9 cellular contexts compared by ENCODE assay signal in the genomic region with DNA sequence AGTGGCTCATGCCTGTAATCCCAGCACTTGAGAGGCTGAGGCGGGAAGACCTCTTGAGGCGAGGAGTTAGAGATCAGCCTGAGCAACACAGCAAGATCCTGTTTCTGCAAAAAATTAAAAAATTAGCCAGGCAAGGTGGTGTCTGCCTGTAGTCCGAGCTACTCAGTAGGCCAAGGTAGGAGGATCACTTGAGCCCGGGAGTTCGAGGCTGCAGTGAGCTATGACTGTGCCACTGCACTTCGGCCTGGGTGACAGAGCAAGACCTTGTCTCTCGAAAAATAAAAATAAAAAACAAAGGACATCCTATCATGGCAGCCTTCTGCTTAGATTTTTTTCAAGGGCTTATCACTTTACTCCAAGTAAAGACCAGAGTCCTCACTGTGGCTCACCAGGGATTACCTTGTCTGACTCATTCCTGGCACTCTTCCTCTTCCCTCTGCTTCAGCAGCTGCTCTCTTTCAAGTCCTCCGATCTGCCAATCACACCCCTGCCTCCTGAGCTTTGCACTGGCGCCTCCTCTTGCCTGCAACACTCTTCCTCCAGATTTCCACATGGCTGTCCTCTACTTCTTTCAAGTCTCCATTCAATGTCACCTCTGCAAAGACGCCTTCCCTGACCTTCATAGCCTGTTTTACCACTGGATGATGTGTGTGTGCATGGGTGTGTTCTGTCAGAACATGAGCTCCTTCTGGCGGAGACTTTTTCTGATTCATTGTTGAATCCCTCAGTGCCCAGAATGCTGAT. TPM values are rescaled to one million over a fixed set of nuclear protein-coding genes. Genes with fewer than 3 reads are reported as not detected.
DNase-seq lines count a peak whose midpoint lies in the region; ATAC-seq and TF ChIP-seq lines count a peak whose summit lies in the region.
"Had no signal": no experiment of that assay in that cellular context is flagged by ENCODE, and none has a peak within 500 bp of the region (broad histone marks: within the 10 kb centered on the region; RNA-seq: fewer than 3 reads in every experiment).

No MANE protein-coding gene starts in this region.

- in situ Hi-C loops in ACHN (cut with HindIII; ENCODE audit: low pct_ligation_motif_present, low pct_unique_long_range_greater_than_20kb, low sequenced_read_pairs) = no loop called here

- H3K4me1 Mint-ChIP-seq in WTC11 = peaks cover 4% of the 10 kb centered on the region
- H3K4me1 Mint-ChIP-seq in activated T-cell treated with anti-CD3 and anti-CD28 coated beads, Interleukin-2, amount 50 U/mL, for 72 hours (ENCODE audit: low read depth) = peaks cover 15% of the 10 kb centered on the region

- H3K4me3 Mint-ChIP-seq in WTC11 = no peak overlapping the region
- H3K4me3 Mint-ChIP-seq in activated T-cell treated with anti-CD3 and anti-CD28 coated beads, Interleukin-2, amount 50 U/mL, for 72 hours = no peak overlapping the region

- no peaks in the 10 kb centered on the region for H3K9me3 Mint-ChIP-seq in WTC11
- no peaks in the 10 kb centered on the region for H3K9me3 Mint-ChIP-seq in activated T-cell treated with anti-CD3 and anti-CD28 coated beads, Interleukin-2, amount 50 U/mL, for 72 hours

- 74% methylated on average over 11 of the region's 11 CpGs for WGBS in hepatocyte (ENCODE audit: low lambda C conversion rate, missing lambda C conversion rate)

- H3K4me1 ChIP-seq in hepatocyte (ENCODE audit: insufficient read depth) = peaks cover 8% of the 10 kb centered on the region

- H3K27ac Mint-ChIP-seq in WTC11 = no peak overlapping the region
- H3K27ac Mint-ChIP-seq in activated T-cell treated with anti-CD3 and anti-CD28 coated beads, Interleukin-2, amount 50 U/mL, for 72 hours = no peak overlapping the region

- H3K36me3 ChIP-seq in hepatocyte (replicated peaks; ENCODE audit: insufficient read depth, low read depth) = no peaks in the 10 kb centered on the region

- no peak overlapping the region for H2AFZ ChIP-seq in hepatocyte

- H3K9me3 ChIP-seq in hepatocyte (ENCODE audit: low read depth) = no peaks in the 10 kb centered on the region

- no peak overlapping the region for H3K4me3 ChIP-seq in hepatocyte

- no peaks in the 10 kb centered on the region for H3K36me3 Mint-ChIP-seq in WTC11
- no peaks in the 10 kb centered on the region for H3K36me3 Mint-ChIP-seq in activated T-cell treated with anti-CD3 and anti-CD28 coated beads, Interleukin-2, amount 50 U/mL, for 72 hours (ENCODE audit: insufficient read depth in 2 of 2)

- H3K27me3 Mint-ChIP-seq in WTC11 (ENCODE audit: low read depth) = no peaks in the 10 kb centered on the region
- H3K27me3 Mint-ChIP-seq in activated T-cell treated with anti-CD3 and anti-CD28 coated beads, Interleukin-2, amount 50 U/mL, for 72 hours (ENCODE audit: low read depth) = no peaks in the 10 kb centered on the region

- peak; percentile 39 for ATAC-seq in WTC11
- no peak for ATAC-seq in activated T-cell treated with anti-CD3 and anti-CD28 coated beads, Interleukin-2, amount 50 U/mL, for 72 hours (replicated peaks in 1 of 2)
- ATAC-seq in HG02870 (IDR thresholded peaks at IDR 0.05; ENCODE audit: unreplicated experiment) = no peak

- no peaks in the 10 kb centered on the region for H4K20me1 ChIP-seq in hepatocyte (ENCODE audit: insufficient read depth, poor library complexity, severe bottlenecking)

- TF ChIP-seq CTCF in WTC11 (IDR thresholded peaks at IDR 0.05) (no peak), hepatocyte (IDR thresholded peaks at IDR 0.05; ENCODE audit: poor library complexity) (peak; percentile 13)

- H3K4me2 ChIP-seq in hepatocyte = no peak overlapping the region

- peak overlapping the region; percentile 63 for H3K27ac ChIP-seq in hepatocyte

- CTCF ChIA-PET in WTC11 (lab: Charles Lee) = interaction anchor here (0.6 kb wide), 1 partner anchor 327 kb away, joined by 3 read pairs; no protein-coding TSS in a partner anchor

- H3K27me3 ChIP-seq in hepatocyte = no peaks in the 10 kb centered on the region

- no peaks in the 10 kb centered on the region for H3K9me2 ChIP-seq in hepatocyte (replicated peaks; ENCODE audit: insufficient read depth)

- POLR2A ChIA-PET in WTC11 (lab: Charles Lee) = no interaction called here

- peaks cover 3% of the 10 kb centered on the region for H3K79me2 ChIP-seq in hepatocyte

- DNase-seq in ACHN = peak; percentile 58
- peak; percentile 43 for DNase-seq in HT-29 (ENCODE audit: low spot score)
- DNase-seq in WTC11 (ENCODE audit: low spot score) = no peak
- peak; percentile 78 for DNase-seq in hepatocyte (ENCODE audit: low spot score)
- no peak for DNase-seq in activated T-cell treated with anti-CD3 and anti-CD28 coated beads, Interleukin-2, amount 50 U/mL, for 72 hours
- DNase-seq in dedifferentiated amniotic fluid mesenchymal stem cell (ENCODE audit: extremely low spot score) = no peak
- no peak for DNase-seq in central memory CD4-positive, alpha-beta T cell
- DNase-seq: retina had no signal

TF ChIP-seq in WTC11, 78 proteins besides CTCF, POLR2A, EP300 and RAD21 (continues in another document):
- TF ChIP-seq ZNF219 (CRISPR knock-in tag; IDR thresholded peaks at IDR 0.05; ENCODE audit: borderline replicate concordance) (no peak), TEAD4 (CRISPR knock-in tag; IDR thresholded peaks at IDR 0.05) (no peak), OVOL2 (CRISPR knock-in tag; IDR thresholded peaks at IDR 0.05; ENCODE audit: borderline replicate concordance) (no peak), ZNF138 (CRISPR knock-in tag; conservative IDR thresholded peaks at IDR 0.05) (no peak), ZNF671 (CRISPR knock-in tag; IDR thresholded peaks at IDR 0.05) (no peak), PRRX2 (CRISPR knock-in tag; IDR thresholded peaks at IDR 0.05) (no peak), JUN (CRISPR knock-in tag; IDR thresholded peaks at IDR 0.05) (no peak), EMX1 (CRISPR knock-in tag; IDR thresholded peaks at IDR 0.05) (no peak), NFATC4 (CRISPR knock-in tag; IDR thresholded peaks at IDR 0.05) (no peak)
- TF ChIP-seq, protein P1, sequence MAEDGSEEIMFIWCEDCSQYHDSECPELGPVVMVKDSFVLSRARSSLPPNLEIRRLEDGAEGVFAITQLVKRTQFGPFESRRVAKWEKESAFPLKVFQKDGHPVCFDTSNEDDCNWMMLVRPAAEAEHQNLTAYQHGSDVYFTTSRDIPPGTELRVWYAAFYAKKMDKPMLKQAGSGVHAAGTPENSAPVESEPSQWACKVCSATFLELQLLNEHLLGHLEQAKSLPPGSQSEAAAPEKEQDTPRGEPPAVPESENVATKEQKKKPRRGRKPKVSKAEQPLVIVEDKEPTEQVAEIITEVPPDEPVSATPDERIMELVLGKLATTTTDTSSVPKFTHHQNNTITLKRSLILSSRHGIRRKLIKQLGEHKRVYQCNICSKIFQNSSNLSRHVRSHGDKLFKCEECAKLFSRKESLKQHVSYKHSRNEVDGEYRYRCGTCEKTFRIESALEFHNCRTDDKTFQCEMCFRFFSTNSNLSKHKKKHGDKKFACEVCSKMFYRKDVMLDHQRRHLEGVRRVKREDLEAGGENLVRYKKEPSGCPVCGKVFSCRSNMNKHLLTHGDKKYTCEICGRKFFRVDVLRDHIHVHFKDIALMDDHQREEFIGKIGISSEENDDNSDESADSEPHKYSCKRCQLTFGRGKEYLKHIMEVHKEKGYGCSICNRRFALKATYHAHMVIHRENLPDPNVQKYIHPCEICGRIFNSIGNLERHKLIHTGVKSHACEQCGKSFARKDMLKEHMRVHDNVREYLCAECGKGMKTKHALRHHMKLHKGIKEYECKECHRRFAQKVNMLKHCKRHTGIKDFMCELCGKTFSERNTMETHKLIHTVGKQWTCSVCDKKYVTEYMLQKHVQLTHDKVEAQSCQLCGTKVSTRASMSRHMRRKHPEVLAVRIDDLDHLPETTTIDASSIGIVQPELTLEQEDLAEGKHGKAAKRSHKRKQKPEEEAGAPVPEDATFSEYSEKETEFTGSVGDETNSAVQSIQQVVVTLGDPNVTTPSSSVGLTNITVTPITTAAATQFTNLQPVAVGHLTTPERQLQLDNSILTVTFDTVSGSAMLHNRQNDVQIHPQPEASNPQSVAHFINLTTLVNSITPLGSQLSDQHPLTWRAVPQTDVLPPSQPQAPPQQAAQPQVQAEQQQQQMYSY (CRISPR knock-in tag; IDR thresholded peaks at IDR 0.05) = no peak
- TF ChIP-seq, protein P2, sequence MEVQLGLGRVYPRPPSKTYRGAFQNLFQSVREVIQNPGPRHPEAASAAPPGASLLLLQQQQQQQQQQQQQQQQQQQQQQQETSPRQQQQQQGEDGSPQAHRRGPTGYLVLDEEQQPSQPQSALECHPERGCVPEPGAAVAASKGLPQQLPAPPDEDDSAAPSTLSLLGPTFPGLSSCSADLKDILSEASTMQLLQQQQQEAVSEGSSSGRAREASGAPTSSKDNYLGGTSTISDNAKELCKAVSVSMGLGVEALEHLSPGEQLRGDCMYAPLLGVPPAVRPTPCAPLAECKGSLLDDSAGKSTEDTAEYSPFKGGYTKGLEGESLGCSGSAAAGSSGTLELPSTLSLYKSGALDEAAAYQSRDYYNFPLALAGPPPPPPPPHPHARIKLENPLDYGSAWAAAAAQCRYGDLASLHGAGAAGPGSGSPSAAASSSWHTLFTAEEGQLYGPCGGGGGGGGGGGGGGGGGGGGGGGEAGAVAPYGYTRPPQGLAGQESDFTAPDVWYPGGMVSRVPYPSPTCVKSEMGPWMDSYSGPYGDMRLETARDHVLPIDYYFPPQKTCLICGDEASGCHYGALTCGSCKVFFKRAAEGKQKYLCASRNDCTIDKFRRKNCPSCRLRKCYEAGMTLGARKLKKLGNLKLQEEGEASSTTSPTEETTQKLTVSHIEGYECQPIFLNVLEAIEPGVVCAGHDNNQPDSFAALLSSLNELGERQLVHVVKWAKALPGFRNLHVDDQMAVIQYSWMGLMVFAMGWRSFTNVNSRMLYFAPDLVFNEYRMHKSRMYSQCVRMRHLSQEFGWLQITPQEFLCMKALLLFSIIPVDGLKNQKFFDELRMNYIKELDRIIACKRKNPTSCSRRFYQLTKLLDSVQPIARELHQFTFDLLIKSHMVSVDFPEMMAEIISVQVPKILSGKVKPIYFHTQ (CRISPR knock-in tag; IDR thresholded peaks at IDR 0.05) = no peak

RNA-seq across cellular contexts. Expression of a gene that starts 7.7 kb away (rescaled TPM):
- total RNA-seq in HT-29 (2014; rRNA removed; shearing (Covaris generic)) = 11.4 and 19.7 TPM in 2 replicates
- total RNA-seq in WTC11 (2021) (4.8 to 6.4 TPM (median 6.1 TPM) in 3 replicates), hepatocyte (14.7 and 14.8 TPM in 2 replicates)
- polyA plus RNA-seq in hepatocyte = 6.0 and 6.4 TPM in 2 replicates
- under 1 TPM; 0.46 to 0.49 TPM for total RNA-seq in activated T-cell treated with anti-CD3 and anti-CD28 coated beads, Interleukin-2, amount 50 U/mL, for 72 hours

Comparison
In these comparisons a context has a peak if more than half of its experiments do, and no peak if none do; other contexts are left out.
1. DNase-seq: peak in ACHN (single experiment), HT-29 (single experiment) and hepatocyte (single experiment); none in WTC11 (single experiment), activated T-cell treated with anti-CD3 and anti-CD28 coated beads, Interleukin-2, amount 50 U/mL, for 72 hours (0 of 2), dedifferentiated amniotic fluid mesenchymal stem cell (single experiment) and central memory CD4-positive, alpha-beta T cell (single experiment).